In the genomic region with DNA sequence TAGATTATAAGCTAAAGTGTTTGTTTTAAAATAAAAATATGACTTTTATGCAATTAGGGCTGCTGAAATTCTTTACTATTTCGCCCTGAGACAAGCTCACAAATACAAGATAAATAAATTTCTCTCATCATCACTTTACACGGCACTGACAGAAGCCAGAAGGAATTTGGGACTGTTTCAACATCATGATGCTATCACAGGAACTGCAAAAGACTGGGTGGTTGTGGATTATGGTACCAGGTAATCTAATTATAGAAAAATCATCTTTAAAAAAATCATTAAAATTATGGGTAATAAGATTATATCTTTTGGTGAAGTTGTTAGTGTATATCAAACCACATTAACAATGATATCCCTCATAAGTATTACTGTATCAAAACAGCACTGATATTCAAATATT, we compare ENCODE assay signal across 19 cellular contexts.
"Had no signal": no experiment of that assay in that cellular context is flagged by ENCODE, and none has a peak within 500 bp of the region (broad histone marks: within the 10 kb centered on the region; RNA-seq: fewer than 3 reads in every experiment).

No MANE protein-coding gene starts in this region.

- DNase-seq: activated CD4-positive, alpha-beta memory T cell treated with anti-CD3 and anti-CD28 coated beads for 36 hours; activated CD4-positive, alpha-beta T cell treated with anti-CD3 and anti-CD28 coated beads, Interleukin-2, amount 10 ng/mL, durations not matched to agents 7 days and 5 days; activated CD4-positive, CD25-positive, alpha-beta regulatory T cell; activated CD8-positive, alpha-beta memory T cell treated with anti-CD3 and anti-CD28 coated beads for 24 hours; activated effector memory CD4-positive, alpha-beta T cell treated with anti-CD3 and anti-CD28 coated beads, Interleukin-2, amount 50 U/mL, for 16 hours; activated naive CD4-positive, alpha-beta T cell treated with Interleukin-2 at 50 U/mL for 16 hours; activated T-cell treated with anti-CD3 and anti-CD28 coated beads, Interleukin-2, amount 50 U/mL, for 4 hours; anterior cingulate cortex; caudate nucleus; MM.1S; NCI-H1105; NCI-H1436; NCI-H1694 treated with DMSO at 0.1 percent for 48 hours; NCI-H2029 treated with DMSO at 0.1 percent for 48 hours; NCI-H510A treated with DMSO at 0.1 percent for 48 hours; NCI-H69; PC-9; SHP77 treated with DMSO at 0.1 percent for 48 hours; T-helper 1 cell had no signal

- H3K4me3 ChIP-seq: PC-9 had no signal

- ATAC-seq: activated T-cell treated with anti-CD3 and anti-CD28 coated beads, Interleukin-2, amount 50 U/mL, for 4 hours had no signal
